ENCODE assay signal across 17 cellular contexts in the genomic region with DNA sequence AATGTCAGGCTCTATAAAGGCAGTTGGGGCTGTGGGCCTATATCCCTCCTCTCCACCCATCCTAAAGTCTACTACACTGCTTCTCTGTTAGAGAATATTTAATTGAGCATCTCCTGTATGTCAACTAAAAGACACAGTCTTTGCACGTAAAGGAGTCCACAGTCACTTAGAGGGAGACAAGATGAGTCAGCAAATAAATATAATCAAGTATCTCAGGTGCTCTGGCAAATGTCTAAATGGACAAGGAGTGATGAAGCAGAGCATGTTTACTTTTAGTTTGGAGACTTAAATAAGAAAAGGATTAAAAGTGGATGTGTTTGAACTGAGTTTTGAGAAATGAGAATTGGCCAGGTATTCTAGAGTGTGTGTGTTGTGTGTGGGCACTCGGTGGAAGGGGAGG. TPM values are rescaled to one million over a fixed set of nuclear protein-coding genes. Genes with fewer than 3 reads are reported as not detected.
DNase-seq lines count a peak whose midpoint lies in the region; ATAC-seq, FAIRE-seq and TF ChIP-seq lines count a peak whose summit lies in the region.
"Had no signal": no experiment of that assay in that cellular context is flagged by ENCODE, and none has a peak within 500 bp of the region (broad histone marks: within the 10 kb centered on the region; RNA-seq: fewer than 3 reads in every experiment).

No MANE protein-coding gene starts in this region.

- no peak overlapping the region for H3K14ac ChIP-seq in IMR-90 (replicated peaks; ENCODE audit: low read depth, low read length)

- no peak overlapping the region for H4K91ac ChIP-seq in IMR-90 (ENCODE audit: insufficient read depth, low read depth, low read length)

- TF ChIP-seq CTCF in HepG2 (CRISPR knock-in tag; IDR thresholded peaks at IDR 0.05) (no peak), right lobe of liver (IDR thresholded peaks at IDR 0.05) (no peak), IMR-90 (conservative IDR thresholded peaks at IDR 0.05; ENCODE audit: low read depth, low read length) (no peak), stomach (IDR thresholded peaks at IDR 0.05) (no peak), right atrium auricular region (IDR thresholded peaks at IDR 0.05) (no peak)

- H3K56ac ChIP-seq in IMR-90 (ENCODE audit: extremely low read depth, insufficient read depth, low read length) = no peak overlapping the region

- no peak overlapping the region for H2BK120ac ChIP-seq in IMR-90 (ENCODE audit: low read depth, low read length)

- H3K9me1 ChIP-seq in IMR-90 (ENCODE audit: insufficient read depth, low read length) = no peaks in the 10 kb centered on the region

- H3K27ac ChIP-seq in HepG2 (ENCODE audit: extremely low read length, insufficient read depth, low read length) (no peak overlapping the region), right lobe of liver (no peak overlapping the region), IMR-90 (ENCODE audit: insufficient read depth, low read length) (no peak overlapping the region), stomach (no peak overlapping the region), right atrium auricular region (no peak overlapping the region)
- H3K27ac ChIP-seq: GM23248, KMS-11 had no signal

- POLR2A ChIA-PET in HepG2 (lab: Yijun Ruan, JAX) (no interaction called here), IMR-90 (lab: Charles Lee; ENCODE audit: unreplicated experiment) (no interaction called here)

- H3K9ac ChIP-seq in HepG2 (ENCODE audit: insufficient read depth, low read depth, low read length) = no peak overlapping the region
- no peak overlapping the region for H3K9ac ChIP-seq in IMR-90 (ENCODE audit: low read depth, low read length)
- H3K9ac ChIP-seq: GM23248, KMS-11 had no signal

- DNase-seq in HepG2 (ENCODE audit: low spot score) (no peak), right lobe of liver (no peak), IMR-90 (no peak), amniotic epithelial cell (ENCODE audit: low read depth) (peak; percentile 3), stomach (no peak), right atrium auricular region (ENCODE audit: low spot score) (no peak), NCI-H226 (no peak)
- DNase-seq: C1 segment of cervical spinal cord; CD4-positive, alpha-beta T cell; DMS153; GF-D8; GM23248; HFFc6 had no signal

- FAIRE-seq in HepG2 (lab: Jason Lieb, UNC) = no peak
- FAIRE-seq: GM18507 had no signal

- intact Hi-C loops in HepG2 (cut with micrococcal nuclease; ENCODE audit: unreplicated experiment) (no loop called here), right lobe of liver (cut with DNase I) (no loop called here), IMR-90 (cut with micrococcal nuclease) (no loop called here), stomach (cut with DNase I; ENCODE audit: low total_unique reads) (no loop called here)

- in situ Hi-C loops in HepG2 (cut with HindIII; ENCODE audit: extremely low pct_ligation_motif_present, low pct_unique_long_range_greater_than_20kb) (no loop called here), IMR-90 (cut with MboI; ENCODE audit: low sequenced_read_pairs) (no loop called here)

- H2AFZ ChIP-seq in HepG2 (ENCODE audit: low read length) = no peak overlapping the region
- no peak overlapping the region for H2AFZ ChIP-seq in IMR-90 (replicated peaks; ENCODE audit: low read length, poor library complexity)
- H2AFZ ChIP-seq: GM23248 had no signal

- CTCF ChIA-PET in HepG2 (lab: Yijun Ruan, JAX; ENCODE audit: low intra/inter-chr PET ratio, low total read pairs) (no interaction called here), IMR-90 (lab: Yijun Ruan, JAX) (no interaction called here)

- TF ChIP-seq RAD21 in HepG2 (CRISPR knock-in tag; IDR thresholded peaks at IDR 0.05) = no peak
- TF ChIP-seq RAD21 in IMR-90 (IDR thresholded peaks at IDR 0.05; ENCODE audit: low read length) = no peak

- no peak overlapping the region for H3K23ac ChIP-seq in IMR-90 (ENCODE audit: low read depth, low read length)

- ATAC-seq in HepG2 = no peak
- no peak for ATAC-seq in right lobe of liver
- ATAC-seq in IMR-90 (ENCODE audit: low read depth) = no peak
- ATAC-seq in GM21526 (IDR thresholded peaks at IDR 0.05; ENCODE audit: low FRiP score, unreplicated experiment) = no peak

- no peak for TF ChIP-seq POLR2A in HepG2 (IDR thresholded peaks at IDR 0.05; ENCODE audit: insufficient read depth in 1 of 2, low read depth in 2 of 2, low read length in 2 of 2)
- no peak for TF ChIP-seq POLR2A in right lobe of liver (IDR thresholded peaks at IDR 0.05)
- no peak for TF ChIP-seq POLR2A in IMR-90 (IDR thresholded peaks at IDR 0.05; ENCODE audit: low read depth, low read length)
- no peak for TF ChIP-seq POLR2A in stomach (IDR thresholded peaks at IDR 0.05)

- H4K8ac ChIP-seq in IMR-90 (ENCODE audit: low read depth in 2 of 2, low read length in 2 of 2) = no peak overlapping the region

- no peak overlapping the region for H3K4ac ChIP-seq in IMR-90 (ENCODE audit: low read depth, low read length)

- H4K5ac ChIP-seq in IMR-90 (ENCODE audit: low read depth, low read length) = no peak overlapping the region

- H2BK20ac ChIP-seq in IMR-90 (ENCODE audit: low read depth, low read length) = no peak overlapping the region

- H2BK5ac ChIP-seq in IMR-90 (ENCODE audit: low read depth, low read length, poor library complexity, severe bottlenecking) = no peak overlapping the region

- H2BK15ac ChIP-seq in IMR-90 (ENCODE audit: low read depth, low read length) = no peak overlapping the region

- H3K79me2 ChIP-seq in HepG2 (ENCODE audit: insufficient read depth, low read length) = no peaks in the 10 kb centered on the region

- no peaks in the 10 kb centered on the region for H3K9me3 ChIP-seq in HepG2 (ENCODE audit: low read length)
- H3K9me3 ChIP-seq in right lobe of liver = no peaks in the 10 kb centered on the region
- no peaks in the 10 kb centered on the region for H3K9me3 ChIP-seq in IMR-90 (ENCODE audit: control insufficient read depth, insufficient read depth, low read length)
- H3K9me3 ChIP-seq in stomach = no peaks in the 10 kb centered on the region
- no peaks in the 10 kb centered on the region for H3K9me3 ChIP-seq in right atrium auricular region
- H3K9me3 ChIP-seq: HAP-1 had no signal

- BruUV-seq in HepG2 (replicated peaks; lab: Mats Ljungman, UMichigan) (no TSS peak), IMR-90 (replicated peaks; lab: Mats Ljungman, UMichigan) (no TSS peak)

- 28% methylated on average over 2 of the region's 2 CpGs for WGBS in HepG2 (ENCODE audit: low lambda C conversion rate)
- WGBS in right lobe of liver (ENCODE audit: insufficient coverage, low coverage, low lambda C conversion rate, missing lambda C conversion rate) = 89% methylated on average over 2 of the region's 2 CpGs
- 100% methylated on average over 1 of the region's 2 CpGs; no CpG with 5 or more reads in 1 of the 2 experiments for WGBS in IMR-90 (ENCODE audit: extremely low coverage in 2 of 2, insufficient read length in 1 of 2), 2 experiments
- WGBS in stomach, 5 donors = 70 to 94% (median 85%) methylated on average over 2 of the region's 2 CpGs

- H3K4me2 ChIP-seq in HepG2 (ENCODE audit: low read depth, low read length) = no peak overlapping the region
- no peak overlapping the region for H3K4me2 ChIP-seq in IMR-90 (ENCODE audit: low read depth, low read length)
- H3K4me2 ChIP-seq: KMS-11 had no signal

- no peak overlapping the region; the same call in 1 of the 2 replicates for H3K18ac ChIP-seq in IMR-90 (ENCODE audit: low read depth, low read length)

- H3K27me3 ChIP-seq in HepG2 (ENCODE audit: control insufficient read depth in 1 of 2, insufficient read depth in 2 of 2, low read length in 2 of 2) = no peaks in the 10 kb centered on the region
- H3K27me3 ChIP-seq in right lobe of liver = no peaks in the 10 kb centered on the region
- no peaks in the 10 kb centered on the region; the same call in 1 of the 2 replicates for H3K27me3 ChIP-seq in IMR-90 (ENCODE audit: control insufficient read depth, insufficient read depth, low read length)
- H3K27me3 ChIP-seq in stomach = no peaks in the 10 kb centered on the region
- no peaks in the 10 kb centered on the region for H3K27me3 ChIP-seq in right atrium auricular region

- dilution Hi-C loops in IMR-90 (cut with HindIII; ENCODE audit: low sequenced_read_pairs, unreplicated experiment) = no loop called here

- no peak for TF ChIP-seq EP300 in HepG2 (IDR thresholded peaks at IDR 0.05; ENCODE audit: low read depth in 2 of 2, low read length in 2 of 2)
- no peak for TF ChIP-seq EP300 in HepG2 (CRISPR knock-in tag; IDR thresholded peaks at IDR 0.05; ENCODE audit: borderline replicate concordance)
- TF ChIP-seq EP300 in stomach (IDR thresholded peaks at IDR 0.05) = no peak

- no peaks in the 10 kb centered on the region for H3K36me3 ChIP-seq in HepG2 (replicated peaks in 1 of 2; ENCODE audit: control insufficient read depth in 1 of 2, insufficient read depth in 2 of 2, low read length in 2 of 2)
- H3K36me3 ChIP-seq in right lobe of liver = no peaks in the 10 kb centered on the region
- no peaks in the 10 kb centered on the region for H3K36me3 ChIP-seq in IMR-90 (ENCODE audit: control insufficient read depth, insufficient read depth, low read length)
- H3K36me3 ChIP-seq in stomach = no peaks in the 10 kb centered on the region
- H3K36me3 ChIP-seq in right atrium auricular region = no peaks in the 10 kb centered on the region
- H3K36me3 ChIP-seq: HAP-1 had no signal

- no peak overlapping the region for H3K4me3 ChIP-seq in HepG2 (replicated peaks in 1 of 3; ENCODE audit: insufficient read depth in 1 of 3, low read depth in 2 of 3, low read length in 3 of 3)
- H3K4me3 ChIP-seq in right lobe of liver = no peak overlapping the region
- no peak overlapping the region for H3K4me3 ChIP-seq in IMR-90 (ENCODE audit: insufficient read depth, low read depth, low read length)
- no peak overlapping the region for H3K4me3 ChIP-seq in stomach
- H3K4me3 ChIP-seq in right atrium auricular region = no peak overlapping the region
- H3K4me3 ChIP-seq: GM23248, HAP-1 had no signal

- H3K4me1 ChIP-seq in HepG2 (ENCODE audit: insufficient read depth, low read length) = peaks cover 26% of the 10 kb centered on the region
- H3K4me1 ChIP-seq in right lobe of liver = peaks cover 0 to 13% (median 4%) of the 10 kb centered on the region in 4 donors
- H3K4me1 ChIP-seq in IMR-90 (ENCODE audit: control insufficient read depth, insufficient read depth, low read length) = peaks cover 2% of the 10 kb centered on the region
- peaks cover 0 to 30% (median 16%) of the 10 kb centered on the region in 4 donors for H3K4me1 ChIP-seq in stomach
- peaks cover 0 to 5% of the 10 kb centered on the region in 2 donors for H3K4me1 ChIP-seq in right atrium auricular region
- H3K4me1 ChIP-seq: HAP-1 had no signal

- H4K20me1 ChIP-seq in HepG2 (ENCODE audit: insufficient read depth, low read length) (no peaks in the 10 kb centered on the region), IMR-90 (ENCODE audit: insufficient read depth, low read length) (no peaks in the 10 kb centered on the region)

- no peak overlapping the region for H2AK9ac ChIP-seq in IMR-90 (replicated peaks; ENCODE audit: low read depth, low read length, poor library complexity)

- no peak overlapping the region for H2AK5ac ChIP-seq in IMR-90 (ENCODE audit: low read depth, low read length)

- H3K79me1 ChIP-seq in IMR-90 (ENCODE audit: low read depth in 1 of 2, low read length in 2 of 2) = no peaks in the 10 kb centered on the region

RNA-seq across cellular contexts. Expression of a gene that starts 41.8 kb away (rescaled TPM):
- 19.0 and 28.6 TPM in 2 replicates for total RNA-seq in HepG2 (2016; rRNA removed; fragmentation: Illumina TruSeq; extraction: Trizol)
- total RNA-seq in HepG2 (2016; cell fraction: cytosol; rRNA removed; fragmentation: Illumina TruSeq; extraction: Trizol; ENCODE audit: low read depth) = 13.3 and 17.3 TPM in 2 replicates
- 21.2 and 27.6 TPM in 2 replicates for total RNA-seq in HepG2 (2016; cell fraction: insoluble cytoplasmic fraction; rRNA removed; fragmentation: Illumina TruSeq; extraction: Trizol)
- 29.9 and 30.2 TPM in 2 replicates for total RNA-seq in HepG2 (2016; cell fraction: membrane; rRNA removed; fragmentation: Illumina TruSeq; extraction: Trizol)
- total RNA-seq in HepG2 (2016; cell fraction: nucleus; rRNA removed; fragmentation: Illumina TruSeq; extraction: Trizol) = 12.1 and 14.0 TPM in 2 replicates
- polyA plus RNA-seq in HepG2 (2011; rRNA removed) = 15.4 and 20.7 TPM in 2 replicates
- 8.4 and 13.7 TPM in 2 replicates for polyA plus RNA-seq in HepG2 (2011; cell fraction: cytosol; rRNA removed)
- polyA plus RNA-seq in HepG2 (2011; cell fraction: nucleus; rRNA removed) = 2.6 and 3.5 TPM in 2 replicates
- polyA plus RNA-seq in HepG2 (2012) = 32.8 and 38.3 TPM in 2 replicates
- 32.0 and 48.1 TPM in 2 replicates for polyA plus RNA-seq in HepG2 (2016; cell fraction: cytosol; fragmentation: Illumina TruSeq; extraction: Trizol; ENCODE audit: low read depth)
- 80.7 and 86.7 TPM in 2 replicates for polyA plus RNA-seq in HepG2 (2016; cell fraction: insoluble cytoplasmic fraction; fragmentation: Illumina TruSeq; extraction: Trizol; ENCODE audit: low read depth)
- 59.2 and 73.6 TPM in 2 replicates for polyA plus RNA-seq in HepG2 (2016; cell fraction: membrane; fragmentation: Illumina TruSeq; extraction: Trizol; ENCODE audit: low read depth)
- 36.4 and 36.5 TPM in 2 replicates for polyA plus RNA-seq in HepG2 (2016; cell fraction: nucleus; fragmentation: Illumina TruSeq; extraction: Trizol; ENCODE audit: insufficient read depth, low read depth)
- 2.0 and 6.1 TPM in 2 replicates for polyA minus RNA-seq in HepG2 (2011; rRNA and poly(A)+ RNA removed; ENCODE audit: low replicate concordance)
- 7.9 and 10.7 TPM in 2 replicates for polyA minus RNA-seq in HepG2 (2011; cell fraction: cytosol; rRNA and poly(A)+ RNA removed)
- 8.0 TPM in 2 replicates for polyA minus RNA-seq in HepG2 (2011; cell fraction: nucleus; rRNA and poly(A)+ RNA removed)
- total RNA-seq in right lobe of liver = 10 to 100 TPM; 25.9 to 53.8 (median 33.3) TPM
- 18.1 and 35.3 TPM in 2 replicates for total RNA-seq in IMR-90 (2012; rRNA removed)
- 34.4 and 43.6 TPM in 2 replicates for polyA plus RNA-seq in IMR-90 (2012; rRNA removed)
- polyA plus RNA-seq in IMR-90 (2012; cell fraction: cytosol; rRNA removed) = 4.0 and 6.2 TPM in 2 replicates
- 0.72 and 9.5 TPM in 2 replicates for polyA plus RNA-seq in IMR-90 (2012; cell fraction: nucleus; rRNA removed; ENCODE audit: low replicate concordance)
- 100 to 1,000 TPM in 1 of 5 donors, 10 to 100 TPM in 4; 20.9 to 138 (median 65.5) TPM for total RNA-seq in stomach
- polyA plus RNA-seq in stomach = 100 to 1,000 TPM in 1 of 3 donors, 10 to 100 TPM in 2; 74.3 to 175 (median 96.4) TPM
- 10 to 100 TPM; 62.1 to 72.8 TPM for total RNA-seq in right atrium auricular region
